12 cellular contexts compared by ENCODE assay signal in the genomic region with DNA sequence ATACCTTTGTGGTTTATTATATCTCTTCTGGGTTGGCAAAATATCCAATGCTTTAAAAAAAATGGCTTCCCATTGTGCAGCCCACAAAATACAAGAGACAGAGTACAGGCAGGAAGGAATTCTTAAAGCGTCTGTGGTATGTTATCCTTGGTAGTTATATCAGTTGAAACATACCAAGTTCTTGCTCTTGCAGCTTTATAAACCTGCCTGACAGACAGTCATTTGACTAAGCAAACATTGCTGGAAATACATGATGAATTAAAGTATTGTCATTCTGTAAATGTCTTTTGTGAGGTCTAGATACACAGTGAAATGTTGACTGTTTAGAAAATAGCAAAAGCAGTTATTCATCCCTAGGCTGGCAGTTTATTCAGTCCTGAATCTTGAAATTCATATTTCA. TPM values are rescaled to one million over a fixed set of nuclear protein-coding genes. Genes with fewer than 3 reads are reported as not detected.
A peak's percentile ranks its signal among the peaks of the same experiment; 100 is the strongest.
DNase-seq lines count a peak whose midpoint lies in the region; ATAC-seq, FAIRE-seq and TF ChIP-seq lines count a peak whose summit lies in the region.
"Had no signal": no experiment of that assay in that cellular context is flagged by ENCODE, and none has a peak within 500 bp of the region (broad histone marks: within the 10 kb centered on the region; RNA-seq: fewer than 3 reads in every experiment).

No MANE protein-coding gene starts in this region.

- intact Hi-C loops in left lung (cut with DNase I) (no loop called here), kidney (cut with DNase I) (no loop called here)

- peak; percentile 31 for ATAC-seq in left lung
- no peak for ATAC-seq in HG02678 (IDR thresholded peaks at IDR 0.05; ENCODE audit: unreplicated experiment)
- no peak for ATAC-seq in HG02588 (IDR thresholded peaks at IDR 0.05; ENCODE audit: unreplicated experiment)
- ATAC-seq: sciatic nerve had no signal

- peak overlapping the region; percentile 79 for H3K27ac ChIP-seq in ACC112 (ENCODE audit: low read depth, low read length)
- peak overlapping the region; percentile 84 to 88 for H3K27ac ChIP-seq in left lung
- H3K27ac ChIP-seq in kidney (ENCODE audit: low read depth in 2 of 2, low read length in 2 of 2): peak overlapping the region in 1 of 2 donors; percentile 27

- no peak overlapping the region for H2AFZ ChIP-seq in ACC112 (ENCODE audit: low read length, unreplicated experiment)

- H3K4me1 ChIP-seq in ACC112 (ENCODE audit: control insufficient read depth, insufficient read depth, low read length, unreplicated experiment) (peaks cover 16% of the 10 kb centered on the region), left lung (peaks cover 4 to 30% of the 10 kb centered on the region in 2 donors), kidney (ENCODE audit: control insufficient read depth in 1 of 2, insufficient read depth in 1 of 2, low read depth in 1 of 2, low read length in 2 of 2) (peaks cover 2 to 10% of the 10 kb centered on the region in 2 donors)

- FAIRE-seq in bronchial epithelial cell (lab: Jason Lieb, UNC) (no peak), kidney (lab: Jason Lieb, UNC) (no peak)
- FAIRE-seq: colon had no signal

- H3K36me3 ChIP-seq in ACC112 (ENCODE audit: insufficient read depth, low read length): no peaks in the 10 kb centered on the region
- no peaks in the 10 kb centered on the region for H3K36me3 ChIP-seq in bronchial epithelial cell (ENCODE audit: control insufficient read depth, insufficient read depth, low read length)
- no peaks in the 10 kb centered on the region for H3K36me3 ChIP-seq in left lung
- H3K36me3 ChIP-seq in kidney (ENCODE audit: control insufficient read depth in 1 of 2, insufficient read depth in 2 of 2, low read length in 2 of 2): no peaks in the 10 kb centered on the region

- peak; percentile 80 for DNase-seq in NCI-H226
- DNase-seq in bronchial epithelial cell (ENCODE audit: low read depth): peak; percentile 70
- DNase-seq in left lung: no peak
- DNase-seq in kidney: no peak
- no peak for DNase-seq in iPS-NIHi11 (ENCODE audit: low spot score)
- DNase-seq: activated CD4-positive, alpha-beta T cell treated with anti-CD3 and anti-CD28 coated beads for 1 hour; NCI-H524 treated with DMSO at 0.1 percent for 48 hours had no signal

- H3K27me3 ChIP-seq in ACC112 (ENCODE audit: insufficient read depth, low read length): no peaks in the 10 kb centered on the region
- no peaks in the 10 kb centered on the region for H3K27me3 ChIP-seq in bronchial epithelial cell (ENCODE audit: control insufficient read depth, insufficient read depth, low read length)
- no peaks in the 10 kb centered on the region for H3K27me3 ChIP-seq in left lung

- H3K79me2 ChIP-seq in ACC112 (ENCODE audit: control insufficient read depth, insufficient read depth, low read length, unreplicated experiment): no peaks in the 10 kb centered on the region

- no peak overlapping the region for H3K4me3 ChIP-seq in ACC112 (ENCODE audit: low read depth, low read length)
- H3K4me3 ChIP-seq in bronchial epithelial cell (ENCODE audit: low read depth, low read length): no peak overlapping the region
- H3K4me3 ChIP-seq in left lung: no peak overlapping the region
- no peak overlapping the region for H3K4me3 ChIP-seq in kidney (ENCODE audit: low read length in 2 of 2)

- H3K9me3 ChIP-seq in left lung (no peaks in the 10 kb centered on the region), kidney (ENCODE audit: control insufficient read depth in 1 of 2, low read length in 2 of 2) (no peaks in the 10 kb centered on the region)

- H3K9ac ChIP-seq in kidney (ENCODE audit: low read length in 2 of 2): no peak overlapping the region

- TF ChIP-seq CTCF in bronchial epithelial cell (IDR thresholded peaks at IDR 0.05; ENCODE audit: insufficient read depth, low read length, severe bottlenecking) (no peak), left lung (IDR thresholded peaks at IDR 0.05) (no peak), kidney (IDR thresholded peaks at IDR 0.05; ENCODE audit: borderline replicate concordance, extremely low read depth, insufficient read depth) (no peak)

RNA-seq across cellular contexts. Expression of gene MAP3K13, which starts 44.8 kb away (rescaled TPM):
- 14.5 and 25.6 TPM in 2 replicates for total RNA-seq in bronchial epithelial cell
- 10 to 100 TPM; 34.5 to 48.0 TPM for total RNA-seq in left lung
- 44.1 TPM for total RNA-seq in kidney
- polyA plus RNA-seq in kidney (ENCODE audit: insufficient read depth, low read depth, low replicate concordance): 33.0 TPM

Comparison
In these comparisons a context has a peak if more than half of its experiments do, and no peak if none do; other contexts are left out.
1. DNase-seq: peak in NCI-H226 (single experiment) and bronchial epithelial cell (single experiment); none in left lung (0 of 2), kidney (single experiment) and iPS-NIHi11 (single experiment).